ENCODE assay signal across 21 cellular contexts in the genomic region with DNA sequence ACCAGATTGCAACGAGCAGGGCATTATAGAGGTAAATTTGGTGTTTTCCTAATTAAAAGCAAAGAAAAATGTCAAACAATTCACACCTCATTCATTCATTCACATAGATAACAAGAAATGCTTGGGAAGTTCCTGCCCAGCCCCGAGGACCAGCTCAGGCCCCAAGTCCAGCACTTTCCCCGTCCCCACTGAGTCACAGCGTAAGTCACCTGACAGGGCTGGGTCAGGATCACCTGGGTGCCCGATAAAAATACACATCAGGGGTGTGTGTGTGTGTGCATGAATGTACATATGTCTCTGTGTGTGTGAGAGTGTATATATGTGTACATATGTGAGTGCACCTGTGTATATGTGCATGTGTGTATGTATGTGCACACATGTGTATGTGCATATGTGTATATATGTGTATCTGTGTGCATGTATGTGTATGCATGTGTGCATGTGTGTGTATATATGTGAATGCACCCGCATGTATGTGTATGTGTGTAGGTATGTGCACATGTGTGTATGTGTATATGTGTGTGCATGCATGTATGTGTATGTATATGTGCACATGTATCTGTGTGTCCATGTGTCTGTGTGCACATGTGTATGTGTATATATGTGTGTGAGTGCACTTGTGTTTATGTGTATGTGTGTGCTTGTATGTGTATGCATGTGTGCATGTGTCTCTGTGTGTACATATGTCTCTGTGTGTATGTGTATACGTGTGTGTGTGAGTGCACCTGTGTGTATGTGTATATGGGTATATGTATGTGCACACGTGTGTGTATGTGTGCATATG. TPM values are rescaled to one million over a fixed set of nuclear protein-coding genes. Genes with fewer than 3 reads are reported as not detected.
DNase-seq lines count a peak whose midpoint lies in the region; ATAC-seq, FAIRE-seq and TF ChIP-seq lines count a peak whose summit lies in the region.
"Had no signal": no experiment of that assay in that cellular context is flagged by ENCODE, and none has a peak within 500 bp of the region (broad histone marks: within the 10 kb centered on the region; RNA-seq: fewer than 3 reads in every experiment).

No MANE protein-coding gene starts in this region.

- H3K9ac ChIP-seq in GM12878 (ENCODE audit: control insufficient read depth, insufficient read depth, low read length) = no peak overlapping the region
- H3K9ac ChIP-seq in keratinocyte (ENCODE audit: control insufficient read depth, extremely low read depth, insufficient read depth, low read length) = peak overlapping the region; percentile 22

- no peak overlapping the region for H3K27ac ChIP-seq in right cardiac atrium (ENCODE audit: low read length)
- H3K27ac ChIP-seq in GM12878 (ENCODE audit: control insufficient read depth, insufficient read depth) = no peak overlapping the region
- H3K27ac ChIP-seq in keratinocyte (ENCODE audit: control insufficient read depth, insufficient read depth, low read length) = no peak overlapping the region

- TF ChIP-seq EP300 in GM12878 (IDR thresholded peaks at IDR 0.05; ENCODE audit: borderline replicate concordance in 1 of 2, control insufficient read depth in 1 of 2, low read depth in 2 of 2, low read length in 2 of 2) = no peak

- in situ Hi-C loops in GM12878 (cut with MboI) = no loop called here

- intact Hi-C loops in Right ventricle myocardium inferior (cut with DNase I) (loop anchor here (5.0 to 10.0 kb wide), 3 partner anchors 62 to 376 kb away; no protein-coding TSS in a partner anchor), right cardiac atrium (cut with DNase I) (no loop called here), GM12878 (cut with micrococcal nuclease; ENCODE audit: unreplicated experiment) (no loop called here)

- H3K36me3 Mint-ChIP-seq in glutamatergic neuron (ENCODE audit: unreplicated experiment) = no peaks in the 10 kb centered on the region

- POLR2A ChIA-PET in GM12878 (lab: Charles Lee) = interaction anchor here (0.5 kb wide), 1 partner anchor 121 kb away, joined by 3 read pairs; no protein-coding TSS in a partner anchor

- no peak overlapping the region for H3K27ac Mint-ChIP-seq in glutamatergic neuron (ENCODE audit: unreplicated experiment)
- H3K27ac Mint-ChIP-seq: CD4-positive, alpha-beta T cell had no signal

- no peak overlapping the region for H2AFZ ChIP-seq in GM12878 (ENCODE audit: control insufficient read depth, low read depth, low read length)
- H2AFZ ChIP-seq in keratinocyte (ENCODE audit: control insufficient read depth, low read length) = no peak overlapping the region

- H3K4me3 ChIP-seq in right cardiac atrium (ENCODE audit: low read length) (no peak overlapping the region), GM12878 (no peak overlapping the region), keratinocyte (ENCODE audit: control insufficient read depth in 2 of 3, extremely low read depth in 1 of 3, insufficient read depth in 2 of 3, low read depth in 1 of 3, low read length in 3 of 3) (no peak overlapping the region)
- H3K4me3 ChIP-seq: K562 had no signal

- ATAC-seq in Right ventricle myocardium inferior (no peak), right cardiac atrium (no peak), GM12878 (no peak), GM18861 (IDR thresholded peaks at IDR 0.05; ENCODE audit: unreplicated experiment) (no peak)
- ATAC-seq: K562, SK-N-SH treated with all-trans-retinoic acid at 6 μM for 48 hours had no signal

- peaks cover 12% of the 10 kb centered on the region for H3K4me1 ChIP-seq in right cardiac atrium (ENCODE audit: control insufficient read depth, insufficient read depth, low read length)
- peaks cover 6% of the 10 kb centered on the region for H3K4me1 ChIP-seq in GM12878 (ENCODE audit: control insufficient read depth, insufficient read depth, low read length)
- peaks cover 40% of the 10 kb centered on the region for H3K4me1 ChIP-seq in keratinocyte (ENCODE audit: control insufficient read depth, extremely low read depth, insufficient read depth, low read length)

- H3K27me3 ChIP-seq in right cardiac atrium (ENCODE audit: control insufficient read depth, insufficient read depth) (no peaks in the 10 kb centered on the region), GM12878 (replicated peaks in 1 of 2; ENCODE audit: control insufficient read depth in 2 of 2, insufficient read depth in 2 of 2, low read length in 1 of 2) (no peaks in the 10 kb centered on the region), keratinocyte (ENCODE audit: control insufficient read depth, extremely low read depth, insufficient read depth, low read length) (no peaks in the 10 kb centered on the region)
- H3K27me3 ChIP-seq: BE2C had no signal

- RAD21 ChIA-PET in GM12878 (lab: Charles Lee; ENCODE audit: unreplicated experiment) = no interaction called here

- H3K9me1 ChIP-seq in keratinocyte (ENCODE audit: control insufficient read depth, extremely low read depth, insufficient read depth, low read length) = no peaks in the 10 kb centered on the region

- WGBS in right cardiac atrium = 79% methylated on average over 8 of the region's 8 CpGs
- 32% methylated on average over 8 of the region's 8 CpGs for WGBS in GM12878 (ENCODE audit: insufficient coverage, insufficient replicate concordance, low lambda C conversion rate, missing lambda C conversion rate)

- SMC1A ChIA-PET in GM12878 (lab: Charles Lee; ENCODE audit: uncharacterized antibody, unreplicated experiment) = interaction anchor here (1.0 kb wide), 1 partner anchor 11 kb away, joined by 5 read pairs; no protein-coding TSS in a partner anchor

- H3K4me2 ChIP-seq in GM12878 (ENCODE audit: control insufficient read depth, insufficient read depth) = no peak overlapping the region
- H3K4me2 ChIP-seq in keratinocyte (ENCODE audit: control insufficient read depth, extremely low read depth, insufficient read depth, low read depth, low read length) = no peak overlapping the region

- peaks cover 3% of the 10 kb centered on the region for H3K4me1 Mint-ChIP-seq in glutamatergic neuron (ENCODE audit: low read depth, unreplicated experiment)

- DNase-seq in Right ventricle myocardium inferior (ENCODE audit: missing footprints) (peak; percentile 25), right cardiac atrium (no peak), GM12878 (ENCODE audit: low read depth, low spot score) (no peak), keratinocyte (ENCODE audit: low read depth, low spot score) (no peak), erythroblast (lab: John Stamatoyannopoulos, UW) (no peak), GM19238 (ENCODE audit: insufficient read length, low spot score) (no peak), glutamatergic neuron (no peak)
- DNase-seq: BE2C; Caco-2; CD4-positive, alpha-beta T cell; H9; NCI-H1105; NCI-H187; NCI-H2107; NCI-H510A treated with DMSO at 0.1 percent for 48 hours; NCI-H774; SHP77 treated with DMSO at 0.1 percent for 48 hours had no signal

- no peaks in the 10 kb centered on the region for H3K36me3 ChIP-seq in GM12878 (ENCODE audit: control insufficient read depth in 2 of 2, insufficient read depth in 2 of 2, low read length in 1 of 2)
- no peaks in the 10 kb centered on the region for H3K36me3 ChIP-seq in keratinocyte (ENCODE audit: control insufficient read depth in 2 of 2, extremely low read depth in 1 of 2, insufficient read depth in 2 of 2, low read length in 2 of 2)
- H3K36me3 ChIP-seq: BE2C had no signal

- BruUV-seq in GM12878 (replicated peaks; lab: Mats Ljungman, UMichigan) = no TSS peak

- TF ChIP-seq RAD21 in GM12878 (IDR thresholded peaks at IDR 0.05; ENCODE audit: insufficient read depth, low read depth, low read length) = no peak

- H3K9me3 ChIP-seq in right cardiac atrium (ENCODE audit: control insufficient read depth, low read length) (no peaks in the 10 kb centered on the region), GM12878 (replicated peaks; ENCODE audit: control insufficient read depth, insufficient read depth, low read length) (peaks cover 5% of the 10 kb centered on the region; the same call in 2 of the 3 replicates), keratinocyte (ENCODE audit: control insufficient read depth, low read depth, low read length) (no peaks in the 10 kb centered on the region)
- H3K9me3 ChIP-seq: BE2C, Caco-2 had no signal

- H4K20me1 ChIP-seq in GM12878 (ENCODE audit: control insufficient read depth, insufficient read depth) = no peaks in the 10 kb centered on the region
- no peaks in the 10 kb centered on the region for H4K20me1 ChIP-seq in keratinocyte (ENCODE audit: control insufficient read depth, extremely low read depth, insufficient read depth, low read length)

- H3K4me3 Mint-ChIP-seq in glutamatergic neuron (ENCODE audit: unreplicated experiment) = no peak overlapping the region
- H3K4me3 Mint-ChIP-seq: CD4-positive, alpha-beta T cell had no signal

- no peak for FAIRE-seq in GM12878 (lab: Jason Lieb, UNC)
- peak; percentile 53 for FAIRE-seq in keratinocyte (lab: Jason Lieb, UNC)
- FAIRE-seq: G401.6, K562 had no signal

- TF ChIP-seq POLR2A in GM12878 (IDR thresholded peaks at IDR 0.05; ENCODE audit: low read depth, low read length) (no peak), erythroblast (IDR thresholded peaks at IDR 0.05; ENCODE audit: low read length) (no peak)

- H3K79me2 ChIP-seq in GM12878 (ENCODE audit: control insufficient read depth, insufficient read depth, low read length) = no peaks in the 10 kb centered on the region
- no peaks in the 10 kb centered on the region for H3K79me2 ChIP-seq in keratinocyte (ENCODE audit: control insufficient read depth, insufficient read depth, low read length)

- dilution Hi-C loops in keratinocyte (cut with MboI; ENCODE audit: extremely low pct_ligation_motif_present, low sequenced_read_pairs) = no loop called here

- H3K27me3 Mint-ChIP-seq in glutamatergic neuron (ENCODE audit: unreplicated experiment) = peaks cover 3% of the 10 kb centered on the region
- H3K27me3 Mint-ChIP-seq: CD4-positive, alpha-beta T cell had no signal

- CTCF ChIA-PET in GM12878 (lab: Yijun Ruan, JAX) = interaction anchor here (0.9 to 1.4 kb wide), 4 partner anchors 11 to 22 kb away, joined by 3 to 7 read pairs (median 4); partner anchors contain the start of genes ABLIM2 and SH3TC1

- TF ChIP-seq CTCF in GM12878 (IDR thresholded peaks at IDR 0.05 in 2 of 3, conservative IDR thresholded peaks at IDR 0.05 in 1 of 3; ENCODE audit: control insufficient read depth in 2 of 3, extremely low read depth in 1 of 3, insufficient read depth in 1 of 3, low read depth in 3 of 3, low read length in 3 of 3) (no peak), keratinocyte (optimal IDR thresholded peaks at IDR 0.05 in 1 of 3, IDR thresholded peaks at IDR 0.05 in 1 of 3, conservative IDR thresholded peaks at IDR 0.05 in 1 of 3; ENCODE audit: extremely low read depth in 1 of 3, insufficient read depth in 2 of 3, low read length in 3 of 3) (no peak), glutamatergic neuron (IDR thresholded peaks at IDR 0.05; ENCODE audit: partially characterized antibody, unreplicated experiment) (no peak)

- H3K9me3 Mint-ChIP-seq in glutamatergic neuron (ENCODE audit: unreplicated experiment) = no peaks in the 10 kb centered on the region
- H3K9me3 Mint-ChIP-seq: CD4-positive, alpha-beta T cell had no signal

RNA-seq across cellular contexts. Expression of gene SH3TC1, which starts 18.6 kb away (rescaled TPM):
- total RNA-seq in Right ventricle myocardium inferior (11.2 TPM), right cardiac atrium (10 to 100 TPM in 3 of 4 donors, 1 to 10 TPM in 1; 6.6 to 17.1 (median 11.1) TPM), GM12878 (2014; rRNA removed) (30.4 and 33.1 TPM in 2 replicates), GM12878 (2014; rRNA removed; fragmentation: Illumina TruSeq; extraction: Trizol) (14.6 and 15.4 TPM in 2 replicates), GM12878 (2021) (39.6 and 47.0 TPM in 2 replicates), glutamatergic neuron (ENCODE audit: unreplicated experiment) (not detected)
- polyA plus RNA-seq in right cardiac atrium (5.4 TPM), GM12878 (2011; rRNA removed) (13.0 and 19.8 TPM in 2 replicates), GM12878 (2014; fragmentation: Illumina TruSeq; extraction: Trizol) (2.6 and 7.4 TPM in 2 replicates), GM12878 (2014; fragmentation: Nextera tagmentation; extraction: Ambion mirVana) (under 1 TPM; 0.19 to 0.62 TPM), GM12878 (2014; rRNA removed) (28.4 and 31.8 TPM in 2 replicates), GM12878 (2016; fragmentation: Nextera tagmentation; extraction: Ambion mirVana) (10 to 100 TPM; 17.0 to 19.8 TPM), keratinocyte (12.0 to 22.1 TPM (median 12.3 TPM) in 3 replicates)
- 199 and 223 TPM in 2 replicates for total RNA-seq in GM12878 (2013; cell fraction: nucleolus; rRNA removed)
- polyA plus RNA-seq in GM12878 (2011; ENCODE audit: low read depth) = 11.1 TPM
- polyA plus RNA-seq in GM12878 (2011; cell fraction: cytosol; rRNA removed) = 23.9 and 42.0 TPM in 2 replicates
- polyA plus RNA-seq in GM12878 (2011; cell fraction: nucleus; rRNA removed) = 186 and 189 TPM in 2 replicates
- polyA plus RNA-seq in GM12878 (2012) = 21.8 and 26.5 TPM in 2 replicates
- polyA minus RNA-seq in GM12878 (2011; rRNA and poly(A)+ RNA removed) = 23.7 and 77.3 TPM in 2 replicates
- 22.4 and 33.3 TPM in 2 replicates for polyA minus RNA-seq in GM12878 (2011; cell fraction: cytosol; rRNA and poly(A)+ RNA removed)
- 101 and 153 TPM in 2 replicates for polyA minus RNA-seq in GM12878 (2011; cell fraction: nucleus; rRNA and poly(A)+ RNA removed)
- 4.0 TPM for polyA plus RNA-seq in keratinocyte (2011; ENCODE audit: low read depth)
- 3.3 and 7.9 TPM in 2 replicates for polyA plus RNA-seq in keratinocyte (2011; cell fraction: cytosol; rRNA removed)
- 28.3 and 44.2 TPM in 2 replicates for polyA plus RNA-seq in keratinocyte (2011; cell fraction: nucleus; rRNA removed)
- polyA plus RNA-seq in keratinocyte (2012; ENCODE audit: low replicate concordance) = 7.2 and 21.2 TPM in 2 replicates
- 22.2 to 29.7 TPM (median 27.2 TPM) in 3 replicates for polyA minus RNA-seq in keratinocyte
- polyA minus RNA-seq in keratinocyte (2011; cell fraction: cytosol; rRNA and poly(A)+ RNA removed) = 35.5 TPM
- 48.6 and 60.5 TPM in 2 replicates for polyA minus RNA-seq in keratinocyte (2011; cell fraction: nucleus; rRNA and poly(A)+ RNA removed)

RNA-seq across cellular contexts. Expression of gene ABLIM2, which starts 21.9 kb away (rescaled TPM):
- total RNA-seq in Right ventricle myocardium inferior (24.9 TPM), right cardiac atrium (10 to 100 TPM in 2 of 4 donors, 1 to 10 TPM in 2; 6.2 to 17.4 (median 9.6) TPM), GM12878 (2014; rRNA removed) (not detected in 2 replicates), GM12878 (2014; rRNA removed; fragmentation: Illumina TruSeq; extraction: Trizol) (not detected in 2 replicates), GM12878 (2021) (0.15 TPM in 1 of 2 replicates, not detected in the other), glutamatergic neuron (ENCODE audit: unreplicated experiment) (7.5 TPM)
- polyA plus RNA-seq in right cardiac atrium (4.2 TPM), GM12878 (2011; rRNA removed) (0.04 and 0.05 TPM in 2 replicates), GM12878 (2014; fragmentation: Illumina TruSeq; extraction: Trizol) (0.33 TPM in 1 of 2 replicates, not detected in the other), GM12878 (2014; fragmentation: Nextera tagmentation; extraction: Ambion mirVana) (under 1 TPM in 1 of 2 experiments, not detected in 1; 0.03 TPM), GM12878 (2014; rRNA removed) (not detected in 2 replicates), GM12878 (2016; fragmentation: Nextera tagmentation; extraction: Ambion mirVana) (not detected), keratinocyte (0.94 to 3.0 TPM (median 1.1 TPM) in 3 replicates)
- 0.37 and 0.42 TPM in 2 replicates for total RNA-seq in GM12878 (2013; cell fraction: nucleolus; rRNA removed)
- polyA plus RNA-seq in GM12878 (2011; ENCODE audit: low read depth) = not detected
- polyA plus RNA-seq in GM12878 (2011; cell fraction: cytosol; rRNA removed) = 0.03 TPM in 2 replicates
- polyA plus RNA-seq in GM12878 (2011; cell fraction: nucleus; rRNA removed) = 0.09 and 1.5 TPM in 2 replicates
- 0.07 and 0.14 TPM in 2 replicates for polyA plus RNA-seq in GM12878 (2012)
- not detected in 2 replicates for polyA minus RNA-seq in GM12878 (2011; rRNA and poly(A)+ RNA removed)
- polyA minus RNA-seq in GM12878 (2011; cell fraction: cytosol; rRNA and poly(A)+ RNA removed) = not detected in 2 replicates
- 0.29 TPM in 1 of 2 replicates, not detected in the other for polyA minus RNA-seq in GM12878 (2011; cell fraction: nucleus; rRNA and poly(A)+ RNA removed)
- polyA plus RNA-seq in keratinocyte (2011; ENCODE audit: low read depth) = 3.8 TPM
- 1.1 and 2.0 TPM in 2 replicates for polyA plus RNA-seq in keratinocyte (2011; cell fraction: cytosol; rRNA removed)
- polyA plus RNA-seq in keratinocyte (2011; cell fraction: nucleus; rRNA removed) = 1.5 and 3.6 TPM in 2 replicates
- polyA plus RNA-seq in keratinocyte (2012; ENCODE audit: low replicate concordance) = 1.3 and 9.7 TPM in 2 replicates
- 0.80 to 5.3 TPM (median 3.7 TPM) in 3 replicates for polyA minus RNA-seq in keratinocyte
- polyA minus RNA-seq in keratinocyte (2011; cell fraction: cytosol; rRNA and poly(A)+ RNA removed) = 1.7 TPM
- polyA minus RNA-seq in keratinocyte (2011; cell fraction: nucleus; rRNA and poly(A)+ RNA removed) = 1.6 and 4.2 TPM in 2 replicates
- total RNA-seq: K562 had no signal
- polyA plus RNA-seq: K562 had no signal
